Comparison of ENCODE assay signal across 27 cellular contexts in genomic region chr2:38477006-38477405, GRCh38.
"Had no signal": no experiment of that assay in that cellular context is flagged by ENCODE, and none has a peak within 500 bp of the region (broad histone marks: within the 10 kb centered on the region; RNA-seq: fewer than 3 reads in every experiment).

No MANE protein-coding gene starts in this region.

- H3K36me3 ChIP-seq: heart left ventricle, pancreas, prostate gland, spleen, suprapubic skin, thoracic aorta, tibial artery, upper lobe of right lung had no signal

- H3K4me1 Mint-ChIP-seq: naive B cell, natural killer cell, nephron progenitor cell had no signal

- H3K27ac ChIP-seq: heart left ventricle, hepatocyte, left ventricle myocardium inferior, pancreas, prostate gland, sigmoid colon, spleen, stomach, suprapubic skin, thoracic aorta, tibial artery, upper lobe of right lung had no signal

- H3K9me3 ChIP-seq: pancreas, prostate gland, thoracic aorta had no signal

- ATAC-seq: natural killer cell; pancreas; right cardiac atrium; stimulated activated effector memory CD8-positive, alpha-beta T cell treated with anti-CD3 and anti-CD28 coated beads, Interleukin-12 subunit alpha, Interleukin-12 subunit beta, amount 100 ng/mL, for 72 hours had no signal

- H3K4me3 ChIP-seq: heart left ventricle, hepatocyte, left ventricle myocardium inferior, lung, pancreas, prostate gland, sigmoid colon, spleen, stomach, suprapubic skin, thoracic aorta, tibial artery, upper lobe of right lung had no signal

- H3K4me1 ChIP-seq: left ventricle myocardium inferior, pancreas, prostate gland, spleen, suprapubic skin had no signal

- H3K27ac Mint-ChIP-seq: mesothelial cell of epicardium; naive B cell; natural killer cell; nephron progenitor cell; stimulated activated effector memory CD8-positive, alpha-beta T cell treated with anti-CD3 and anti-CD28 coated beads, Interleukin-12 subunit alpha, Interleukin-12 subunit beta, amount 100 ng/mL, for 72 hours had no signal

- H3K27me3 ChIP-seq: heart left ventricle, hepatocyte, pancreas, sigmoid colon, stomach, suprapubic skin, tibial artery, upper lobe of right lung had no signal

- DNase-seq: heart left ventricle; islet precursor cell; left ventricle myocardium inferior; mesendoderm; naive B cell; natural killer cell; nephron progenitor cell; pancreas; posterior cingulate gyrus; retina; right cardiac atrium; sigmoid colon; small intestine; spleen; stimulated activated CD4-positive, alpha-beta T cell treated with anti-CD3 and anti-CD28 coated beads, Interleukin-4, amount 100 ng/mL, for 24 hours; stimulated activated naive CD4-positive, alpha-beta T cell; stomach; tibial artery; trophoblast cell; upper lobe of right lung had no signal

- H3K79me2 ChIP-seq: hepatocyte had no signal

- H3K36me3 Mint-ChIP-seq: natural killer cell; stimulated activated effector memory CD8-positive, alpha-beta T cell treated with anti-CD3 and anti-CD28 coated beads, Interleukin-12 subunit alpha, Interleukin-12 subunit beta, amount 100 ng/mL, for 72 hours had no signal

- H3K4me2 ChIP-seq: hepatocyte had no signal

- H2AFZ ChIP-seq: hepatocyte had no signal

- H3K4me3 Mint-ChIP-seq: mesothelial cell of epicardium; naive B cell; natural killer cell; nephron progenitor cell; stimulated activated effector memory CD8-positive, alpha-beta T cell treated with anti-CD3 and anti-CD28 coated beads, Interleukin-12 subunit alpha, Interleukin-12 subunit beta, amount 100 ng/mL, for 72 hours had no signal
